18 cellular contexts compared by ENCODE assay signal in genomic region chr1:246876423-246876822, GRCh38. TPM values are rescaled to one million over a fixed set of nuclear protein-coding genes. Genes with fewer than 3 reads are reported as not detected.
A peak's percentile ranks its signal among the peaks of the same experiment; 100 is the strongest.
DNase-seq lines count a peak whose midpoint lies in the region; ATAC-seq, FAIRE-seq and TF ChIP-seq lines count a peak whose summit lies in the region.
"Had no signal": no experiment of that assay in that cellular context is flagged by ENCODE, and none has a peak within 500 bp of the region (broad histone marks: within the 10 kb centered on the region; RNA-seq: fewer than 3 reads in every experiment).

No MANE protein-coding gene starts in this region.

- H3K27ac Mint-ChIP-seq in activated CD8-positive, alpha-beta memory T cell treated with anti-CD3 and anti-CD28 coated beads, Interleukin-2, amount 10 ng/mL, durations not matched to agents 7 days and 5 days = peak overlapping the region; percentile 55
- peak overlapping the region; percentile 63 for H3K27ac Mint-ChIP-seq in activated T-helper 2 cell treated with anti-CD3 and anti-CD28 coated beads, Interferon-gamma antibody, Interleukin-2, Interleukin-4, amounts not matched to agents 10 μg/mL and 5 μg/mL and 100 μg/mL, durations not matched to agents 14 hours and 24 hours and 36 hours
- H3K27ac Mint-ChIP-seq: B cell; CD4-positive, alpha-beta T cell; GM23338 had no signal

- DNase-seq in activated CD8-positive, alpha-beta memory T cell treated with anti-CD3 and anti-CD28 coated beads, Interleukin-2, amount 10 ng/mL, durations not matched to agents 7 days and 5 days = no peak
- no peak for DNase-seq in activated CD8-positive, alpha-beta memory T cell treated with anti-CD3 and anti-CD28 coated beads for 24 hours
- no peak for DNase-seq in D721Med (ENCODE audit: insufficient read length, low spot score)
- DNase-seq in activated T-helper 2 cell treated with anti-CD3 and anti-CD28 coated beads, Interferon-gamma antibody, Interleukin-2, Interleukin-4, amounts not matched to agents 10 μg/mL and 5 μg/mL and 100 μg/mL, durations not matched to agents 14 hours and 24 hours and 36 hours (ENCODE audit: low spot score) = no peak
- no peak for DNase-seq in mucosa of descending colon
- DNase-seq in spleen = no peak
- DNase-seq: C1 segment of cervical spinal cord; Calu3; CD4-positive, alpha-beta T cell; DMS79; H7 had no signal

- H3K4me3 Mint-ChIP-seq in activated CD8-positive, alpha-beta memory T cell treated with anti-CD3 and anti-CD28 coated beads, Interleukin-2, amount 10 ng/mL, durations not matched to agents 7 days and 5 days = no peak overlapping the region
- no peak overlapping the region for H3K4me3 Mint-ChIP-seq in activated T-helper 2 cell treated with anti-CD3 and anti-CD28 coated beads, Interferon-gamma antibody, Interleukin-2, Interleukin-4, amounts not matched to agents 10 μg/mL and 5 μg/mL and 100 μg/mL, durations not matched to agents 14 hours and 24 hours and 36 hours (ENCODE audit: low read depth)
- H3K4me3 Mint-ChIP-seq: B cell; CD4-positive, alpha-beta T cell; GM23338 had no signal

- no peak overlapping the region for H3K4me3 ChIP-seq in mucosa of descending colon
- no peak overlapping the region for H3K4me3 ChIP-seq in spleen
- H3K4me3 ChIP-seq: GM12878, GM23338 had no signal

- H3K9me3 Mint-ChIP-seq in activated CD8-positive, alpha-beta memory T cell treated with anti-CD3 and anti-CD28 coated beads, Interleukin-2, amount 10 ng/mL, durations not matched to agents 7 days and 5 days (ENCODE audit: low read depth) = no peaks in the 10 kb centered on the region
- no peaks in the 10 kb centered on the region for H3K9me3 Mint-ChIP-seq in activated T-helper 2 cell treated with anti-CD3 and anti-CD28 coated beads, Interferon-gamma antibody, Interleukin-2, Interleukin-4, amounts not matched to agents 10 μg/mL and 5 μg/mL and 100 μg/mL, durations not matched to agents 14 hours and 24 hours and 36 hours
- H3K9me3 Mint-ChIP-seq: CD4-positive, alpha-beta T cell; GM23338 had no signal

- no peak for ATAC-seq in activated CD8-positive, alpha-beta memory T cell treated with anti-CD3 and anti-CD28 coated beads, Interleukin-2, amount 10 ng/mL, durations not matched to agents 7 days and 5 days
- ATAC-seq in mucosa of descending colon = peak; percentile 73
- no peak for ATAC-seq in HG03354 (IDR thresholded peaks at IDR 0.05; ENCODE audit: poor library complexity, severe bottlenecking, unreplicated experiment)
- no peak for ATAC-seq in HG03039 (IDR thresholded peaks at IDR 0.05; ENCODE audit: unreplicated experiment)
- ATAC-seq: GM12878, GM23338 had no signal

- no peak for TF ChIP-seq POLR2A in spleen (IDR thresholded peaks at IDR 0.05)

- intact Hi-C loops in activated T-helper 2 cell treated with anti-CD3 and anti-CD28 coated beads, Interferon-gamma antibody, Interleukin-2, Interleukin-4, amounts not matched to agents 10 μg/mL and 5 μg/mL and 100 μg/mL, durations not matched to agents 14 hours and 24 hours and 36 hours (cut with micrococcal nuclease) = no loop called here
- intact Hi-C loops in mucosa of descending colon (cut with DNase I, micrococcal nuclease) (no loop called here), spleen (cut with DNase I; ENCODE audit: low total_unique reads) (no loop called here)

- peaks cover 20% of the 10 kb centered on the region for H3K4me1 Mint-ChIP-seq in activated CD8-positive, alpha-beta memory T cell treated with anti-CD3 and anti-CD28 coated beads, Interleukin-2, amount 10 ng/mL, durations not matched to agents 7 days and 5 days
- peaks cover 20% of the 10 kb centered on the region for H3K4me1 Mint-ChIP-seq in activated T-helper 2 cell treated with anti-CD3 and anti-CD28 coated beads, Interferon-gamma antibody, Interleukin-2, Interleukin-4, amounts not matched to agents 10 μg/mL and 5 μg/mL and 100 μg/mL, durations not matched to agents 14 hours and 24 hours and 36 hours (ENCODE audit: low read depth)
- H3K4me1 Mint-ChIP-seq: B cell, GM23338 had no signal

- no peaks in the 10 kb centered on the region for H3K27me3 Mint-ChIP-seq in activated CD8-positive, alpha-beta memory T cell treated with anti-CD3 and anti-CD28 coated beads, Interleukin-2, amount 10 ng/mL, durations not matched to agents 7 days and 5 days
- no peaks in the 10 kb centered on the region for H3K27me3 Mint-ChIP-seq in activated T-helper 2 cell treated with anti-CD3 and anti-CD28 coated beads, Interferon-gamma antibody, Interleukin-2, Interleukin-4, amounts not matched to agents 10 μg/mL and 5 μg/mL and 100 μg/mL, durations not matched to agents 14 hours and 24 hours and 36 hours (ENCODE audit: low read depth)
- H3K27me3 Mint-ChIP-seq: B cell; CD4-positive, alpha-beta T cell had no signal

- peaks cover 52% of the 10 kb centered on the region for H3K36me3 Mint-ChIP-seq in activated CD8-positive, alpha-beta memory T cell treated with anti-CD3 and anti-CD28 coated beads, Interleukin-2, amount 10 ng/mL, durations not matched to agents 7 days and 5 days
- H3K36me3 Mint-ChIP-seq in activated T-helper 2 cell treated with anti-CD3 and anti-CD28 coated beads, Interferon-gamma antibody, Interleukin-2, Interleukin-4, amounts not matched to agents 10 μg/mL and 5 μg/mL and 100 μg/mL, durations not matched to agents 14 hours and 24 hours and 36 hours (ENCODE audit: low read depth) = peaks cover 68% of the 10 kb centered on the region

- no peak for TF ChIP-seq CTCF in D721Med (IDR thresholded peaks at IDR 0.05; ENCODE audit: insufficient read depth, missing control alignments)
- no peak for TF ChIP-seq CTCF in mucosa of descending colon (IDR thresholded peaks at IDR 0.05)
- no peak for TF ChIP-seq CTCF in spleen (IDR thresholded peaks at IDR 0.05 in 8 of 11, conservative IDR thresholded peaks at IDR 0.05 in 3 of 11)

- H3K27ac ChIP-seq in spleen = no peak overlapping the region
- H3K27ac ChIP-seq: HL-60 had no signal

- H3K27me3 ChIP-seq in spleen (replicated peaks in 1 of 7) = no peaks in the 10 kb centered on the region

- peak; percentile 79 for FAIRE-seq in D721Med (lab: Jason Lieb, UNC)
- FAIRE-seq: GM12878, GM18507 had no signal

- WGBS in spleen, 5 donors = 95 to 99% (median 97%) methylated on average over 3 of the region's 3 CpGs

- H3K9me3 ChIP-seq in mucosa of descending colon (no peaks in the 10 kb centered on the region), spleen (no peaks in the 10 kb centered on the region)

- CTCF ChIA-PET in activated CD8-positive, alpha-beta memory T cell treated with anti-CD3 and anti-CD28 coated beads, Interleukin-2, amount 10 ng/mL, durations not matched to agents 7 days and 5 days (lab: Charles Lee) = no interaction called here

- H3K36me3 ChIP-seq in mucosa of descending colon (ENCODE audit: low read depth) (no peaks in the 10 kb centered on the region), spleen (peaks cover 0 to 96% (median 54%) of the 10 kb centered on the region in 6 donors)

- H3K4me1 ChIP-seq in mucosa of descending colon (ENCODE audit: low read depth) (peaks cover 10% of the 10 kb centered on the region), spleen (no peaks in the 10 kb centered on the region)

RNA-seq across cellular contexts. Expression of gene AHCTF1, which starts 55.3 kb away (rescaled TPM):
- 10 to 100 TPM; 30.4 to 37.1 TPM for total RNA-seq in activated CD8-positive, alpha-beta memory T cell treated with anti-CD3 and anti-CD28 coated beads, Interleukin-2, amount 10 ng/mL, durations not matched to agents 7 days and 5 days
- total RNA-seq in activated T-helper 2 cell treated with anti-CD3 and anti-CD28 coated beads, Interferon-gamma antibody, Interleukin-2, Interleukin-4, amounts not matched to agents 10 μg/mL and 5 μg/mL and 100 μg/mL, durations not matched to agents 14 hours and 24 hours and 36 hours = 47.2 and 47.7 TPM in 2 replicates
- total RNA-seq in mucosa of descending colon (10 to 100 TPM; 25.5 to 41.6 (median 27.6) TPM), spleen (10 to 100 TPM; 32.6 to 68.8 (median 43.2) TPM)
- 1 to 10 TPM; 8.1 to 8.7 (median 8.2) TPM for polyA plus RNA-seq in spleen
